ENCODE assay signal across 10 cellular contexts in the genomic region with DNA sequence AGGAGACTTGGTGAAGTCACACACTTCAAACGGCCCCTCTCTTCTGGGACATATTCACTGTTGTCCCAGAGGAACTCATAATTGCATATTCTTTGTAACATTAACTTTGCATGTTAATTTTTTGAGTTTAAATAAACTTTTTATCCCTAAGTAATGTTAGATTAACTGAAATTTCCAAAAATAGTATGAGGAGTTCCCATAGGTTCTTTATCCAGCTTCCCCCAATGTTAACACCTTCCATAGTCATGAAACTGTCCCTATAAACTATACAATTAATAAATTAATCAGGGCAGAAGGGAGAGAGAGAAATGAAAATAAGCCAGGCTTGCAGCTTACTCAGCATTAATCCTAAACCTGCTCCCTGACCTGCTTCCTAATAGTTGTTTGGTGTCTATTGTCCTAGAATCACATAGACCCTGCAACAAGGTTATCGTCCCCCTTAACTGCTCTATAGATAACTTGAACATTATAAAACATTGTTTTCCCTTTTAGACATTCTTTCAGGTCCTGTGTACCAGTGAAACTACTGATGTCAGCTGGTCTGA.
"Had no signal": no experiment of that assay in that cellular context is flagged by ENCODE, and none has a peak within 500 bp of the region (broad histone marks: within the 10 kb centered on the region; RNA-seq: fewer than 3 reads in every experiment).

No MANE protein-coding gene starts in this region.

- H3K9ac ChIP-seq: KMS-11 had no signal

- H3K27ac ChIP-seq: HL-60, KMS-11 had no signal

- ATAC-seq: GM23338 had no signal

- H3K4me2 ChIP-seq: GM23338, KMS-11 had no signal

- FAIRE-seq: H1, H54 had no signal

- DNase-seq: H9, HCEC 1CT, HFFc6, IMR-90, KBM-7 had no signal

- H3K4me3 ChIP-seq: GM23338 had no signal

- H2AFZ ChIP-seq: GM23338 had no signal
